Comparison of ENCODE assay signal across 17 cellular contexts in genomic region chr3:37772773-37773291, GRCh38.
A peak's percentile ranks its signal among the peaks of the same experiment; 100 is the strongest.
DNase-seq lines count a peak whose midpoint lies in the region; TF ChIP-seq lines count a peak whose summit lies in the region.
"Had no signal": no experiment of that assay in that cellular context is flagged by ENCODE, and none has a peak within 500 bp of the region (broad histone marks: within the 10 kb centered on the region; RNA-seq: fewer than 3 reads in every experiment).

No MANE protein-coding gene starts in this region.

- H2AFZ ChIP-seq in OCI-LY3 (ENCODE audit: low read depth, low read length) = peak overlapping the region; percentile 43; the same call in 1 of the 2 replicates

- intact Hi-C loops in testis (cut with DNase I; ENCODE audit: low total_unique reads) = no loop called here

- H3K79me2 ChIP-seq in OCI-LY3 (ENCODE audit: low read length) = no peaks in the 10 kb centered on the region

- H3K9me3 ChIP-seq in OCI-LY3 (ENCODE audit: insufficient read depth, low read length) (peaks cover 4% of the 10 kb centered on the region), testis (no peaks in the 10 kb centered on the region), suprapubic skin (no peaks in the 10 kb centered on the region), MG63 (no peaks in the 10 kb centered on the region)

- peak overlapping the region; percentile 15; the same call in 1 of the 2 replicates for H3K9ac ChIP-seq in OCI-LY3 (ENCODE audit: low read length)
- H3K9ac ChIP-seq: KMS-11 had no signal

- H3K4me1 ChIP-seq in OCI-LY3 (ENCODE audit: low read length) = peaks cover 35% of the 10 kb centered on the region
- H3K4me1 ChIP-seq in testis = peaks cover 42% of the 10 kb centered on the region
- no peaks in the 10 kb centered on the region for H3K4me1 ChIP-seq in suprapubic skin
- H3K4me1 ChIP-seq: breast epithelium had no signal

- H3K27ac ChIP-seq in OCI-LY3 (ENCODE audit: low read length) (peak overlapping the region; percentile 38; the same call in 1 of the 2 replicates), testis (peak overlapping the region; percentile 48 to 88), suprapubic skin (no peak overlapping the region)
- H3K27ac ChIP-seq: 22Rv1, breast epithelium, KMS-11, sigmoid colon had no signal

- peaks cover 3% of the 10 kb centered on the region; the same call in 1 of the 2 replicates for H3K27me3 ChIP-seq in OCI-LY3 (ENCODE audit: low read depth, low read length)
- H3K27me3 ChIP-seq in testis = no peaks in the 10 kb centered on the region
- no peaks in the 10 kb centered on the region for H3K27me3 ChIP-seq in suprapubic skin
- 0 out of 2 replicates have a peak, but pooled peaks cover 2% of the 10 kb centered on the region for H3K27me3 ChIP-seq in MG63
- H3K27me3 ChIP-seq: breast epithelium, sigmoid colon had no signal

- TF ChIP-seq CTCF in OCI-LY3 (IDR thresholded peaks at IDR 0.05; ENCODE audit: low read depth, low read length) = no peak
- no peak for TF ChIP-seq CTCF in testis (IDR thresholded peaks at IDR 0.05)
- no peak for TF ChIP-seq CTCF in suprapubic skin (IDR thresholded peaks at IDR 0.05)

- H3K36me3 ChIP-seq in OCI-LY3 (replicated peaks; ENCODE audit: low read depth, low read length) = no peaks in the 10 kb centered on the region
- no peaks in the 10 kb centered on the region for H3K36me3 ChIP-seq in testis (ENCODE audit: low read depth, missing control alignments)
- H3K36me3 ChIP-seq in suprapubic skin = no peaks in the 10 kb centered on the region
- no peaks in the 10 kb centered on the region for H3K36me3 ChIP-seq in MG63
- H3K36me3 ChIP-seq: breast epithelium had no signal

- no peak for TF ChIP-seq EP300 in suprapubic skin (IDR thresholded peaks at IDR 0.05)

- TF ChIP-seq POLR2A in testis (IDR thresholded peaks at IDR 0.05) = no peak
- no peak for TF ChIP-seq POLR2A in suprapubic skin (IDR thresholded peaks at IDR 0.05)

- peak overlapping the region; percentile 49 for H3K4me2 ChIP-seq in OCI-LY3 (ENCODE audit: low read length)
- H3K4me2 ChIP-seq: KMS-11 had no signal

- 53 to 66% methylated on average over 9 to 11 of the region's 11 CpGs for WGBS in testis, 2 donors
- WGBS in suprapubic skin = 86% methylated on average over 11 of the region's 11 CpGs

- peak; percentile 27 for DNase-seq in SIG-M5 treated with dmso at 0.1 percent for 504 hours (lab: John Stamatoyannopoulos, UW; ENCODE audit: unreplicated experiment)
- DNase-seq in SIG-M5 (lab: John Stamatoyannopoulos, UW) = no peak
- peak; percentile 19 for DNase-seq in iPS-NIHi7 (ENCODE audit: extremely low spot score)
- DNase-seq in testis = no peak
- DNase-seq in suprapubic skin (ENCODE audit: low spot score in 2 of 2) = no peak
- no peak for DNase-seq in MG63
- DNase-seq in NCI-H1694 (lab: John Stamatoyannopoulos, UW) = no peak
- DNase-seq: activated CD8-positive, alpha-beta memory T cell treated with anti-CD3 and anti-CD28 coated beads, Interleukin-2, amount 50 U/mL, for 4 hours; AML-193; DND-41; NCI-H1105; sigmoid colon; trophoblast cell had no signal

- no peaks in the 10 kb centered on the region for H4K20me1 ChIP-seq in OCI-LY3 (ENCODE audit: insufficient read depth, low read length)

- peak overlapping the region; percentile 19 for H3K4me3 ChIP-seq in OCI-LY3 (ENCODE audit: low read length)
- H3K4me3 ChIP-seq in testis = no peak overlapping the region
- no peak overlapping the region for H3K4me3 ChIP-seq in suprapubic skin
- H3K4me3 ChIP-seq in MG63 = no peak overlapping the region
- H3K4me3 ChIP-seq: breast epithelium, sigmoid colon had no signal

Comparison
In these comparisons a context has a peak if more than half of its experiments do, and no peak if none do; other contexts are left out.
1. DNase-seq: peak in SIG-M5 treated with dmso at 0.1 percent for 504 hours (single experiment) and iPS-NIHi7 (single experiment); none in SIG-M5 (single experiment), testis (single experiment), suprapubic skin (0 of 2), MG63 (single experiment) and NCI-H1694 (single experiment).